ENCODE assay signal across 14 cellular contexts in the genomic region with DNA sequence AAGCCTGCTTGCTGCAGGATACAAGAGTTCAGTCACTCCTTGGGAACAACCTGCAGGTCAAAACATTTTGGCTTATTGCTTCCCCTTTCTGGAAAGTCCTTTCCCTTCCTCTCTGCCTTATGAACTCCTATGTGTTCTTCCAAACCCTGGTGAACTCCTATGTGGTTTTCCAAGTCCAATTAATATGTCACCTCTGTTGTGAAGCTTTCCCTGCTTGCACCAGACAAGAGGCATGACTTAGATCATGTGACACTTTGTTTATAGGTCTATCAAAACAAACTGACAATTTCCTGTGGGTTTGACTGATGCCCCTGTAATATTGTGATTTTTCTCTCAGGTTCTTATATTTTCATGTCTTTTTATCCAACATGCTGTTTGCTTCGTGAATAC.
DNase-seq lines count a peak whose midpoint lies in the region; ATAC-seq, FAIRE-seq and TF ChIP-seq lines count a peak whose summit lies in the region.
"Had no signal": no experiment of that assay in that cellular context is flagged by ENCODE, and none has a peak within 500 bp of the region (broad histone marks: within the 10 kb centered on the region; RNA-seq: fewer than 3 reads in every experiment).

No MANE protein-coding gene starts in this region.

- no peaks in the 10 kb centered on the region for H3K9me3 ChIP-seq in naive thymus-derived CD4-positive, alpha-beta T cell (ENCODE audit: control insufficient read depth in 2 of 3, low read length in 3 of 3)
- H3K9me3 ChIP-seq: psoas muscle, SJCRH30, suprapubic skin had no signal

- peaks cover 23 to 29% of the 10 kb centered on the region in 2 donors for H3K4me1 ChIP-seq in naive thymus-derived CD4-positive, alpha-beta T cell (ENCODE audit: control insufficient read depth in 2 of 2, insufficient read depth in 2 of 2, low read length in 2 of 2)

- CTCF ChIA-PET in naive thymus-derived CD4-positive, alpha-beta T cell (lab: Charles Lee): interaction anchor here (0.7 to 12.0 kb wide), 19 partner anchors 11 to 1230 kb away, joined by 3 to 232 read pairs (median 4); a partner anchor contains a TSS

- H3K4me1 Mint-ChIP-seq in T-helper 1 cell treated with Interleukin-12 subunit alpha and Interleukin-12 subunit beta and Interleukin-4 antibody, amounts not matched to agents 30 μg/mL and 1 μg/mL, for 36 hours (ENCODE audit: low read depth): peaks cover 39% of the 10 kb centered on the region
- H3K4me1 Mint-ChIP-seq in activated T-helper 2 cell treated with anti-CD3 and anti-CD28 coated beads, Interferon-gamma antibody, Interleukin-2, Interleukin-4, amounts not matched to agents 10 μg/mL and 5 μg/mL and 100 μg/mL, durations not matched to agents 14 hours and 24 hours and 36 hours (ENCODE audit: low read depth): peaks cover 56% of the 10 kb centered on the region
- peaks cover 32 to 59% (median 54%) of the 10 kb centered on the region in 7 donors for H3K4me1 Mint-ChIP-seq in naive thymus-derived CD4-positive, alpha-beta T cell

- peaks cover 4% of the 10 kb centered on the region for H3K36me3 Mint-ChIP-seq in T-helper 1 cell treated with Interleukin-12 subunit alpha and Interleukin-12 subunit beta and Interleukin-4 antibody, amounts not matched to agents 30 μg/mL and 1 μg/mL, for 36 hours (ENCODE audit: low read depth)
- peaks cover 16% of the 10 kb centered on the region for H3K36me3 Mint-ChIP-seq in activated T-helper 2 cell treated with anti-CD3 and anti-CD28 coated beads, Interferon-gamma antibody, Interleukin-2, Interleukin-4, amounts not matched to agents 10 μg/mL and 5 μg/mL and 100 μg/mL, durations not matched to agents 14 hours and 24 hours and 36 hours (ENCODE audit: low read depth)
- H3K36me3 Mint-ChIP-seq in naive thymus-derived CD4-positive, alpha-beta T cell: peaks cover 0 to 5% (median 0%) of the 10 kb centered on the region in 5 donors

- H3K9me3 Mint-ChIP-seq in T-helper 1 cell treated with Interleukin-12 subunit alpha and Interleukin-12 subunit beta and Interleukin-4 antibody, amounts not matched to agents 30 μg/mL and 1 μg/mL, for 36 hours: no peaks in the 10 kb centered on the region
- no peaks in the 10 kb centered on the region for H3K9me3 Mint-ChIP-seq in activated T-helper 2 cell treated with anti-CD3 and anti-CD28 coated beads, Interferon-gamma antibody, Interleukin-2, Interleukin-4, amounts not matched to agents 10 μg/mL and 5 μg/mL and 100 μg/mL, durations not matched to agents 14 hours and 24 hours and 36 hours
- peaks cover 0 to 5% (median 0%) of the 10 kb centered on the region in 11 donors for H3K9me3 Mint-ChIP-seq in naive thymus-derived CD4-positive, alpha-beta T cell

- peak overlapping the region; percentile 91 for H3K27ac Mint-ChIP-seq in T-helper 1 cell treated with Interleukin-12 subunit alpha and Interleukin-12 subunit beta and Interleukin-4 antibody, amounts not matched to agents 30 μg/mL and 1 μg/mL, for 36 hours
- peak overlapping the region; percentile 92 for H3K27ac Mint-ChIP-seq in activated T-helper 2 cell treated with anti-CD3 and anti-CD28 coated beads, Interferon-gamma antibody, Interleukin-2, Interleukin-4, amounts not matched to agents 10 μg/mL and 5 μg/mL and 100 μg/mL, durations not matched to agents 14 hours and 24 hours and 36 hours
- H3K27ac Mint-ChIP-seq in naive thymus-derived CD4-positive, alpha-beta T cell: peak overlapping the region; percentile 94 to 99 (median 97)

- ATAC-seq in naive thymus-derived CD4-positive, alpha-beta T cell: no peak
- no peak for ATAC-seq in HG02970 (IDR thresholded peaks at IDR 0.05; ENCODE audit: low FRiP score, unreplicated experiment)
- ATAC-seq: HCT116, psoas muscle had no signal

- H3K36me3 ChIP-seq in naive thymus-derived CD4-positive, alpha-beta T cell (ENCODE audit: control insufficient read depth in 2 of 3, insufficient read depth in 3 of 3, low read length in 3 of 3): peaks cover 0 to 5% (median 0%) of the 10 kb centered on the region in 3 experiments
- H3K36me3 ChIP-seq: SJCRH30, suprapubic skin had no signal

- H3K4me3 ChIP-seq in naive thymus-derived CD4-positive, alpha-beta T cell (ENCODE audit: low read length): peak overlapping the region; percentile 23
- H3K4me3 ChIP-seq: hepatocyte, SJCRH30 had no signal

- FAIRE-seq in GM12891 (lab: Jason Lieb, UNC): peak; percentile 28
- FAIRE-seq: TTC549 had no signal

- H3K27me3 Mint-ChIP-seq in T-helper 1 cell treated with Interleukin-12 subunit alpha and Interleukin-12 subunit beta and Interleukin-4 antibody, amounts not matched to agents 30 μg/mL and 1 μg/mL, for 36 hours (ENCODE audit: low read depth): no peaks in the 10 kb centered on the region
- H3K27me3 Mint-ChIP-seq in activated T-helper 2 cell treated with anti-CD3 and anti-CD28 coated beads, Interferon-gamma antibody, Interleukin-2, Interleukin-4, amounts not matched to agents 10 μg/mL and 5 μg/mL and 100 μg/mL, durations not matched to agents 14 hours and 24 hours and 36 hours (ENCODE audit: low read depth): no peaks in the 10 kb centered on the region
- H3K27me3 Mint-ChIP-seq in naive thymus-derived CD4-positive, alpha-beta T cell: no peaks in the 10 kb centered on the region

- no peaks in the 10 kb centered on the region for H3K27me3 ChIP-seq in naive thymus-derived CD4-positive, alpha-beta T cell (ENCODE audit: control insufficient read depth in 2 of 2, insufficient read depth in 2 of 2, low read length in 2 of 2)
- H3K27me3 ChIP-seq: hepatocyte, SJCRH30, suprapubic skin had no signal

- intact Hi-C loops in activated T-helper 2 cell treated with anti-CD3 and anti-CD28 coated beads, Interferon-gamma antibody, Interleukin-2, Interleukin-4, amounts not matched to agents 10 μg/mL and 5 μg/mL and 100 μg/mL, durations not matched to agents 14 hours and 24 hours and 36 hours (cut with micrococcal nuclease): loop anchor here (1.0 to 5.0 kb wide), 4 partner anchors 402 to 1273 kb away; a partner anchor contains a TSS
- intact Hi-C loops in naive thymus-derived CD4-positive, alpha-beta T cell (cut with micrococcal nuclease): loop anchor here (1.0 to 5.0 kb wide), 9 partner anchors 278 to 1273 kb away; a partner anchor contains a TSS

- no peak for DNase-seq in T-helper 1 cell
- no peak for DNase-seq in GM12891 (ENCODE audit: insufficient read length, low spot score)
- no peak for DNase-seq in activated T-helper 2 cell treated with anti-CD3 and anti-CD28 coated beads, Interferon-gamma antibody, Interleukin-2, Interleukin-4, amounts not matched to agents 10 μg/mL and 5 μg/mL and 100 μg/mL, durations not matched to agents 14 hours and 24 hours and 36 hours (ENCODE audit: low spot score)
- DNase-seq in naive thymus-derived CD4-positive, alpha-beta T cell: no peak
- no peak for DNase-seq in NCI-H82 treated with DMSO at 0.1 percent for 48 hours (lab: John Stamatoyannopoulos, UW; ENCODE audit: unreplicated experiment)
- DNase-seq in 8988T: no peak

- POLR2A ChIA-PET in naive thymus-derived CD4-positive, alpha-beta T cell (lab: Charles Lee): interaction anchor here (0.9 to 10.5 kb wide), 14 partner anchors 10 to 636 kb away, joined by 3 to 127 read pairs (median 8); a partner anchor contains a TSS

- peak overlapping the region; percentile 87 for H3K4me3 Mint-ChIP-seq in T-helper 1 cell treated with Interleukin-12 subunit alpha and Interleukin-12 subunit beta and Interleukin-4 antibody, amounts not matched to agents 30 μg/mL and 1 μg/mL, for 36 hours
- H3K4me3 Mint-ChIP-seq in activated T-helper 2 cell treated with anti-CD3 and anti-CD28 coated beads, Interferon-gamma antibody, Interleukin-2, Interleukin-4, amounts not matched to agents 10 μg/mL and 5 μg/mL and 100 μg/mL, durations not matched to agents 14 hours and 24 hours and 36 hours (ENCODE audit: low read depth): peak overlapping the region; percentile 87
- H3K4me3 Mint-ChIP-seq in naive thymus-derived CD4-positive, alpha-beta T cell: peak overlapping the region; percentile 81 to 97 (median 92)

- peak overlapping the region; percentile 79 for H3K27ac ChIP-seq in naive thymus-derived CD4-positive, alpha-beta T cell (ENCODE audit: low read depth, low read length)
- H3K27ac ChIP-seq: hepatocyte, psoas muscle, SJCRH30, suprapubic skin had no signal

- no peak for TF ChIP-seq POLR2A in GM12891 (IDR thresholded peaks at IDR 0.05; ENCODE audit: low read depth, low read length)

TF ChIP-seq in GM12891, 5 proteins besides CTCF, POLR2A, EP300 and RAD21:
- TF ChIP-seq POLR2AphosphoS5 (IDR thresholded peaks at IDR 0.05; ENCODE audit: low read depth, low read length) (no peak), SPI1 (IDR thresholded peaks at IDR 0.05; ENCODE audit: low read depth, low read length) (no peak)
